Comparison of ENCODE assay signal across 8 cellular contexts in the genomic region with DNA sequence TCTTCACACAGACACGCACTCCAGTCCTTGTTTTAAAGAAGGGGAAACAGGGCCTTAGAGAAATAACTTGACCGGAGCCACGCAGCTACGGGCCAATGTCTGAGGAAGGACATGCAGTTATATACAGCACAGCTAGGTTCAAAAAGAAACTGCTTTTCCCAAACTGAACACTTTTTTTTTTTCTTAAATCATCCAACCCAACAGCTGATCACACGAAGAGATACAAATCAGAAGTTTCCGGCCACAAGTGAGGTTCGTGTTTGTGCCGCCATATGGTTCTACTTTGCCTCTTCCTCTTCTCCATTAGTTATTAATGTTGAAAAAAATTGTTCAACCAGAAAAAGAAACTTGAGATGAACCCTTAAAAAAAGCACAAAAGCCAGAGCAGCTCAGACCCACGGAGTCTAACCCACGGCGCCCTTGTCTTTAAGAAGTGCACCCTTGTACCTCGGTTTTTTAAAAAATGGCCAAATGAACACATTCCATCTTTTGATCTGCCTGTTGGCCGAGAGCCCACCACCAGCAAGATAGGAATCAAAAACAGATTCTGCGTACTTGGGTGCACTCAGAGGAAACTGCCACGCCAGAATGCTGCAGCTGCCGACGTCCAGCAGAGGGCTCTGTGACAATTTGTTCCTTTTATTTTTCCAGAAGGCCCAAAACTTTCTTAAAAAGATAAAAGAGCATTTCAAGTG.
A peak's percentile ranks its signal among the peaks of the same experiment; 100 is the strongest.
DNase-seq lines count a peak whose midpoint lies in the region; ATAC-seq, FAIRE-seq and TF ChIP-seq lines count a peak whose summit lies in the region.

No MANE protein-coding gene starts in this region.

- H3K27ac ChIP-seq in AG04450 (ENCODE audit: low read depth, low read length) (peak overlapping the region; percentile 81), keratinocyte (ENCODE audit: control insufficient read depth, insufficient read depth, low read length) (peak overlapping the region; percentile 18)

- no peak overlapping the region for H2AFZ ChIP-seq in keratinocyte (ENCODE audit: control insufficient read depth, low read length)

- no peaks in the 10 kb centered on the region for H3K27me3 Mint-ChIP-seq in brain

- H3K9me1 ChIP-seq in keratinocyte (ENCODE audit: control insufficient read depth, extremely low read depth, insufficient read depth, low read length) = peaks cover 4% of the 10 kb centered on the region

- H3K36me3 ChIP-seq in keratinocyte (ENCODE audit: control insufficient read depth in 2 of 2, extremely low read depth in 1 of 2, insufficient read depth in 2 of 2, low read length in 2 of 2) = peaks cover 4 to 7% of the 10 kb centered on the region in 2 experiments

- H3K4me1 ChIP-seq in keratinocyte (ENCODE audit: control insufficient read depth, extremely low read depth, insufficient read depth, low read length) = peaks cover 27% of the 10 kb centered on the region

- H3K9me3 Mint-ChIP-seq in brain = no peaks in the 10 kb centered on the region

- no peak overlapping the region for H3K9ac ChIP-seq in keratinocyte (ENCODE audit: control insufficient read depth, extremely low read depth, insufficient read depth, low read length)

- POLR2A ChIA-PET in AG04450 (lab: Yijun Ruan, JAX) = interaction anchor here (0.5 to 0.8 kb wide), 2 partner anchors 10 to 36 kb away, joined by 3 read pairs; no protein-coding TSS in a partner anchor

- H3K4me2 ChIP-seq in keratinocyte (ENCODE audit: control insufficient read depth, extremely low read depth, insufficient read depth, low read depth, low read length) = peak overlapping the region; percentile 63

- H3K36me3 Mint-ChIP-seq in brain = no peaks in the 10 kb centered on the region

- ATAC-seq in GM18517 (IDR thresholded peaks at IDR 0.05; ENCODE audit: unreplicated experiment) = peak; percentile 60

- H3K9me3 ChIP-seq in AG04450 (ENCODE audit: control insufficient read depth, insufficient read depth, low read length) (no peaks in the 10 kb centered on the region), keratinocyte (ENCODE audit: control insufficient read depth, low read depth, low read length) (no peaks in the 10 kb centered on the region)

- peak; percentile 64 for DNase-seq in AG04450 (ENCODE audit: low read depth, low spot score)
- peak; percentile 16 for DNase-seq in HPDE6-E6E7 (ENCODE audit: extremely low spot score)
- peak; percentile 28 for DNase-seq in T1000 (lab: John Stamatoyannopoulos, UW)
- no peak for DNase-seq in keratinocyte (ENCODE audit: low read depth, low spot score)
- peak in 3 of 4 experiments; percentile 20 to 36 (median 23) for DNase-seq in stimulated activated CD4-positive, alpha-beta T cell treated with anti-CD3 and anti-CD28 coated beads, Interleukin-1b, Interleukin-23, amount 100 ng/mL, for 24 hours (ENCODE audit: low read depth in 4 of 4, low spot score in 1 of 4)
- no peak for DNase-seq in mesenteric fat pad (ENCODE audit: low spot score)

- peaks cover 88% of the 10 kb centered on the region for H3K79me2 ChIP-seq in keratinocyte (ENCODE audit: control insufficient read depth, insufficient read depth, low read length)

- peak; percentile 93 for FAIRE-seq in keratinocyte (lab: Jason Lieb, UNC)

- H3K4me3 Mint-ChIP-seq in brain = peak overlapping the region in 3 of 5 experiments; percentile 0 to 70 (median 54)

- no peaks in the 10 kb centered on the region for H3K27me3 ChIP-seq in AG04450 (ENCODE audit: control insufficient read depth, insufficient read depth, low read length)
- no peaks in the 10 kb centered on the region for H3K27me3 ChIP-seq in keratinocyte (ENCODE audit: control insufficient read depth, extremely low read depth, insufficient read depth, low read length)

- H3K27ac Mint-ChIP-seq in brain = peak overlapping the region in 4 of 5 experiments; percentile 56 to 89 (median 74)

- H4K20me1 ChIP-seq in keratinocyte (ENCODE audit: control insufficient read depth, extremely low read depth, insufficient read depth, low read length) = peaks cover 31% of the 10 kb centered on the region

- dilution Hi-C loops in keratinocyte (cut with MboI; ENCODE audit: extremely low pct_ligation_motif_present, low sequenced_read_pairs) = no loop called here

- CTCF ChIA-PET in AG04450 (lab: Charles Lee) = interaction anchor here (0.7 to 1.4 kb wide), 16 partner anchors 9 to 263 kb away, joined by 3 to 10 read pairs (median 4); no protein-coding TSS in a partner anchor

- peaks cover 46% of the 10 kb centered on the region for H3K4me1 Mint-ChIP-seq in brain

- TF ChIP-seq CTCF in AG04450 (IDR thresholded peaks at IDR 0.05; ENCODE audit: low read depth, low read length) (peak; percentile 92), brain (conservative IDR thresholded peaks at IDR 0.05) (peak; percentile 73 to 86), keratinocyte (optimal IDR thresholded peaks at IDR 0.05 in 1 of 3, IDR thresholded peaks at IDR 0.05 in 1 of 3, conservative IDR thresholded peaks at IDR 0.05 in 1 of 3; ENCODE audit: extremely low read depth in 1 of 3, insufficient read depth in 2 of 3, low read length in 3 of 3) (peak; percentile 69 to 84 (median 79))

- H3K4me3 ChIP-seq in AG04450 (ENCODE audit: low read depth, low read length) = peak overlapping the region; percentile 25
- no peak overlapping the region for H3K4me3 ChIP-seq in keratinocyte (ENCODE audit: control insufficient read depth in 2 of 3, extremely low read depth in 1 of 3, insufficient read depth in 2 of 3, low read depth in 1 of 3, low read length in 3 of 3)

Comparison
In these comparisons a context has a peak if more than half of its experiments do, and no peak if none do; other contexts are left out.
1. DNase-seq: peak in AG04450 (single experiment), HPDE6-E6E7 (single experiment), T1000 (single experiment) and stimulated activated CD4-positive, alpha-beta T cell treated with anti-CD3 and anti-CD28 coated beads, Interleukin-1b, Interleukin-23, amount 100 ng/mL, for 24 hours (3 of 4); none in keratinocyte (single experiment) and mesenteric fat pad (single experiment).
2. Peak in every context shown above with its lines, with median percentiles within 50 percentile points of each other: CTCF ChIP-seq.